ENCODE assay signal across 3 cellular contexts in genomic region chr7:98594348-98594747, GRCh38. TPM values are rescaled to one million over a fixed set of nuclear protein-coding genes. Genes with fewer than 3 reads are reported as not detected.
"Had no signal": no experiment of that assay in that cellular context is flagged by ENCODE, and none has a peak within 500 bp of the region (broad histone marks: within the 10 kb centered on the region; RNA-seq: fewer than 3 reads in every experiment).

No MANE protein-coding gene starts in this region.

- ATAC-seq: GM12878 had no signal

- H3K4me3 ChIP-seq: GM12878 had no signal

- DNase-seq: GDM1, GF-D8 had no signal

RNA-seq across cellular contexts. Expression of gene NPTX2, which starts 22.7 kb away (rescaled TPM):
- total RNA-seq: GM12878 had no signal
